ENCODE assay signal across 10 cellular contexts in genomic region chr2:99403524-99403923, GRCh38.
DNase-seq lines count a peak whose midpoint lies in the region; ATAC-seq and TF ChIP-seq lines count a peak whose summit lies in the region.
"Had no signal": no experiment of that assay in that cellular context is flagged by ENCODE, and none has a peak within 500 bp of the region (broad histone marks: within the 10 kb centered on the region; RNA-seq: fewer than 3 reads in every experiment).

No MANE protein-coding gene starts in this region.

- peaks cover 85% of the 10 kb centered on the region for H3K36me3 Mint-ChIP-seq in GM23338 (ENCODE audit: low read depth)
- H3K36me3 Mint-ChIP-seq in glutamatergic neuron (ENCODE audit: unreplicated experiment), result no peaks in the 10 kb centered on the region
- peaks cover 5 to 91% (median 12%) of the 10 kb centered on the region in 3 donors for H3K36me3 Mint-ChIP-seq in naive thymus-derived CD8-positive, alpha-beta T cell

- H3K79me2 ChIP-seq in GM23338 (replicated peaks; ENCODE audit: insufficient read depth) (no peaks in the 10 kb centered on the region), OCI-LY7 (ENCODE audit: insufficient read depth, low read depth, low read length) (no peaks in the 10 kb centered on the region)

- H2AFZ ChIP-seq in GM23338, result no peak overlapping the region
- no peak overlapping the region for H2AFZ ChIP-seq in OCI-LY7 (ENCODE audit: low read length)
- H2AFZ ChIP-seq: neural progenitor cell had no signal

- H3K4me1 ChIP-seq in GM23338 (ENCODE audit: insufficient read depth) (no peaks in the 10 kb centered on the region), OCI-LY7 (ENCODE audit: insufficient read depth, low read length, poor library complexity, severe bottlenecking) (no peaks in the 10 kb centered on the region)
- H3K4me1 ChIP-seq: neural progenitor cell had no signal

- ATAC-seq in GM23338 (peak; percentile 89), GM19455 (IDR thresholded peaks at IDR 0.05; ENCODE audit: unreplicated experiment) (no peak)
- ATAC-seq in naive thymus-derived CD8-positive, alpha-beta T cell, result peak; percentile 49 to 50

- H3K4me1 Mint-ChIP-seq in GM23338 (peaks cover 24% of the 10 kb centered on the region), glutamatergic neuron (ENCODE audit: low read depth, unreplicated experiment) (peaks cover 8% of the 10 kb centered on the region)
- peaks cover 8 to 28% (median 21%) of the 10 kb centered on the region in 4 donors for H3K4me1 Mint-ChIP-seq in naive thymus-derived CD8-positive, alpha-beta T cell

- peak overlapping the region; percentile 45 for H3K4me3 Mint-ChIP-seq in GM23338
- H3K4me3 Mint-ChIP-seq in glutamatergic neuron (ENCODE audit: unreplicated experiment), result no peak overlapping the region
- H3K4me3 Mint-ChIP-seq in naive thymus-derived CD8-positive, alpha-beta T cell, result no peak overlapping the region
- H3K4me3 Mint-ChIP-seq: neural progenitor cell had no signal

- DNase-seq in GM23338 (ENCODE audit: low spot score) (peak; percentile 80), OCI-LY7 (ENCODE audit: low spot score) (no peak), glutamatergic neuron (no peak), NCI-H1092 treated with DMSO at 0.1 percent for 48 hours (lab: John Stamatoyannopoulos, UW) (no peak), T1000 (lab: John Stamatoyannopoulos, UW) (no peak)
- DNase-seq in naive thymus-derived CD8-positive, alpha-beta T cell, result peak in 1 of 10 donors; percentile 8
- DNase-seq: activated effector memory CD4-positive, alpha-beta T cell treated with anti-CD3 and anti-CD28 coated beads, Interleukin-2, amount 50 U/mL, for 16 hours; NCI-H1694 had no signal

- H3K9me3 ChIP-seq in OCI-LY7 (ENCODE audit: low read length), result no peaks in the 10 kb centered on the region

- POLR2A ChIA-PET in OCI-LY7 (lab: Charles Lee), result interaction anchor here (0.5 kb wide), 1 partner anchor 16 kb away, joined by 5 read pairs; no protein-coding TSS in a partner anchor
- POLR2A ChIA-PET in naive thymus-derived CD8-positive, alpha-beta T cell (lab: Charles Lee), result interaction anchor here (0.6 kb wide), 1 partner anchor 13 kb away, joined by 3 read pairs; no protein-coding TSS in a partner anchor

- H3K27ac Mint-ChIP-seq in GM23338 (peak overlapping the region; percentile 82), glutamatergic neuron (ENCODE audit: unreplicated experiment) (peak overlapping the region; percentile 12)
- peak overlapping the region; percentile 48 to 89 (median 70) for H3K27ac Mint-ChIP-seq in naive thymus-derived CD8-positive, alpha-beta T cell

- H3F3A ChIP-seq in GM23338 (replicated peaks; ENCODE audit: low read depth), result no peaks in the 10 kb centered on the region

- H3K4me2 ChIP-seq in GM23338 (no peak overlapping the region), OCI-LY7 (ENCODE audit: low read length) (no peak overlapping the region)
- H3K4me2 ChIP-seq: neural progenitor cell had no signal

- peak overlapping the region; percentile 0; the same call in 1 of the 2 replicates for H3K27ac ChIP-seq in GM23338 (ENCODE audit: low read depth)
- no peak overlapping the region for H3K27ac ChIP-seq in OCI-LY7 (ENCODE audit: low read depth, low read length, poor library complexity, severe bottlenecking)

- H3K9me2 ChIP-seq in GM23338 (ENCODE audit: insufficient read depth) (no peaks in the 10 kb centered on the region), OCI-LY7 (ENCODE audit: insufficient read depth, low read length) (no peaks in the 10 kb centered on the region)

- H3K36me3 ChIP-seq in GM23338 (ENCODE audit: insufficient read depth) (peaks cover 55% of the 10 kb centered on the region), OCI-LY7 (ENCODE audit: insufficient read depth, low read length) (peaks cover 96% of the 10 kb centered on the region)

- H3K4me3 ChIP-seq in GM23338, result no peak overlapping the region
- H3K4me3 ChIP-seq in OCI-LY7 (ENCODE audit: low read depth, low read length, poor library complexity, severe bottlenecking), result no peak overlapping the region
- H3K4me3 ChIP-seq: neural progenitor cell had no signal

- BruUV-seq in OCI-LY7 (replicated peaks; lab: Mats Ljungman, UMichigan), result no TSS peak

- no peaks in the 10 kb centered on the region for H3K9me3 Mint-ChIP-seq in GM23338
- H3K9me3 Mint-ChIP-seq in glutamatergic neuron (ENCODE audit: unreplicated experiment), result peaks cover 4% of the 10 kb centered on the region
- no peaks in the 10 kb centered on the region for H3K9me3 Mint-ChIP-seq in naive thymus-derived CD8-positive, alpha-beta T cell
- H3K9me3 Mint-ChIP-seq: neural progenitor cell had no signal

- intact Hi-C loops in OCI-LY7 (cut with micrococcal nuclease; ENCODE audit: unreplicated experiment), result no loop called here

- CTCF ChIA-PET in OCI-LY7 (lab: Charles Lee; ENCODE audit: unreplicated experiment), result no interaction called here

- H4K20me1 ChIP-seq in GM23338 (replicated peaks; ENCODE audit: insufficient read depth) (no peaks in the 10 kb centered on the region; the same call in 1 of the 2 replicates), OCI-LY7 (ENCODE audit: insufficient read depth, low read length) (no peaks in the 10 kb centered on the region)

- TF ChIP-seq CTCF in GM23338 (conservative IDR thresholded peaks at IDR 0.05; ENCODE audit: low read depth in 2 of 2), result peak; percentile 39 to 48
- TF ChIP-seq CTCF in OCI-LY7 (conservative IDR thresholded peaks at IDR 0.05; ENCODE audit: low read length), result peak; percentile 38; the same call in 1 of the 2 replicates
- no peak for TF ChIP-seq CTCF in glutamatergic neuron (IDR thresholded peaks at IDR 0.05; ENCODE audit: partially characterized antibody, unreplicated experiment)

- H3K27me3 Mint-ChIP-seq in GM23338 (ENCODE audit: insufficient read depth, low read depth, poor library complexity) (peaks cover 11% of the 10 kb centered on the region), glutamatergic neuron (ENCODE audit: unreplicated experiment) (no peaks in the 10 kb centered on the region)
- no peaks in the 10 kb centered on the region for H3K27me3 Mint-ChIP-seq in naive thymus-derived CD8-positive, alpha-beta T cell

- no peaks in the 10 kb centered on the region for H3K27me3 ChIP-seq in GM23338 (ENCODE audit: insufficient read depth)
- H3K27me3 ChIP-seq: neural progenitor cell had no signal

TF ChIP-seq in GM23338, 12 proteins besides CTCF, POLR2A, EP300 and RAD21 (continues in another document):
- TF ChIP-seq NANOG (IDR thresholded peaks at IDR 0.05; ENCODE audit: borderline replicate concordance) (no peak), EZH2 (IDR thresholded peaks at IDR 0.05; ENCODE audit: low read depth, unreplicated experiment) (no peak)
- TF ChIP-seq, protein P1, sequence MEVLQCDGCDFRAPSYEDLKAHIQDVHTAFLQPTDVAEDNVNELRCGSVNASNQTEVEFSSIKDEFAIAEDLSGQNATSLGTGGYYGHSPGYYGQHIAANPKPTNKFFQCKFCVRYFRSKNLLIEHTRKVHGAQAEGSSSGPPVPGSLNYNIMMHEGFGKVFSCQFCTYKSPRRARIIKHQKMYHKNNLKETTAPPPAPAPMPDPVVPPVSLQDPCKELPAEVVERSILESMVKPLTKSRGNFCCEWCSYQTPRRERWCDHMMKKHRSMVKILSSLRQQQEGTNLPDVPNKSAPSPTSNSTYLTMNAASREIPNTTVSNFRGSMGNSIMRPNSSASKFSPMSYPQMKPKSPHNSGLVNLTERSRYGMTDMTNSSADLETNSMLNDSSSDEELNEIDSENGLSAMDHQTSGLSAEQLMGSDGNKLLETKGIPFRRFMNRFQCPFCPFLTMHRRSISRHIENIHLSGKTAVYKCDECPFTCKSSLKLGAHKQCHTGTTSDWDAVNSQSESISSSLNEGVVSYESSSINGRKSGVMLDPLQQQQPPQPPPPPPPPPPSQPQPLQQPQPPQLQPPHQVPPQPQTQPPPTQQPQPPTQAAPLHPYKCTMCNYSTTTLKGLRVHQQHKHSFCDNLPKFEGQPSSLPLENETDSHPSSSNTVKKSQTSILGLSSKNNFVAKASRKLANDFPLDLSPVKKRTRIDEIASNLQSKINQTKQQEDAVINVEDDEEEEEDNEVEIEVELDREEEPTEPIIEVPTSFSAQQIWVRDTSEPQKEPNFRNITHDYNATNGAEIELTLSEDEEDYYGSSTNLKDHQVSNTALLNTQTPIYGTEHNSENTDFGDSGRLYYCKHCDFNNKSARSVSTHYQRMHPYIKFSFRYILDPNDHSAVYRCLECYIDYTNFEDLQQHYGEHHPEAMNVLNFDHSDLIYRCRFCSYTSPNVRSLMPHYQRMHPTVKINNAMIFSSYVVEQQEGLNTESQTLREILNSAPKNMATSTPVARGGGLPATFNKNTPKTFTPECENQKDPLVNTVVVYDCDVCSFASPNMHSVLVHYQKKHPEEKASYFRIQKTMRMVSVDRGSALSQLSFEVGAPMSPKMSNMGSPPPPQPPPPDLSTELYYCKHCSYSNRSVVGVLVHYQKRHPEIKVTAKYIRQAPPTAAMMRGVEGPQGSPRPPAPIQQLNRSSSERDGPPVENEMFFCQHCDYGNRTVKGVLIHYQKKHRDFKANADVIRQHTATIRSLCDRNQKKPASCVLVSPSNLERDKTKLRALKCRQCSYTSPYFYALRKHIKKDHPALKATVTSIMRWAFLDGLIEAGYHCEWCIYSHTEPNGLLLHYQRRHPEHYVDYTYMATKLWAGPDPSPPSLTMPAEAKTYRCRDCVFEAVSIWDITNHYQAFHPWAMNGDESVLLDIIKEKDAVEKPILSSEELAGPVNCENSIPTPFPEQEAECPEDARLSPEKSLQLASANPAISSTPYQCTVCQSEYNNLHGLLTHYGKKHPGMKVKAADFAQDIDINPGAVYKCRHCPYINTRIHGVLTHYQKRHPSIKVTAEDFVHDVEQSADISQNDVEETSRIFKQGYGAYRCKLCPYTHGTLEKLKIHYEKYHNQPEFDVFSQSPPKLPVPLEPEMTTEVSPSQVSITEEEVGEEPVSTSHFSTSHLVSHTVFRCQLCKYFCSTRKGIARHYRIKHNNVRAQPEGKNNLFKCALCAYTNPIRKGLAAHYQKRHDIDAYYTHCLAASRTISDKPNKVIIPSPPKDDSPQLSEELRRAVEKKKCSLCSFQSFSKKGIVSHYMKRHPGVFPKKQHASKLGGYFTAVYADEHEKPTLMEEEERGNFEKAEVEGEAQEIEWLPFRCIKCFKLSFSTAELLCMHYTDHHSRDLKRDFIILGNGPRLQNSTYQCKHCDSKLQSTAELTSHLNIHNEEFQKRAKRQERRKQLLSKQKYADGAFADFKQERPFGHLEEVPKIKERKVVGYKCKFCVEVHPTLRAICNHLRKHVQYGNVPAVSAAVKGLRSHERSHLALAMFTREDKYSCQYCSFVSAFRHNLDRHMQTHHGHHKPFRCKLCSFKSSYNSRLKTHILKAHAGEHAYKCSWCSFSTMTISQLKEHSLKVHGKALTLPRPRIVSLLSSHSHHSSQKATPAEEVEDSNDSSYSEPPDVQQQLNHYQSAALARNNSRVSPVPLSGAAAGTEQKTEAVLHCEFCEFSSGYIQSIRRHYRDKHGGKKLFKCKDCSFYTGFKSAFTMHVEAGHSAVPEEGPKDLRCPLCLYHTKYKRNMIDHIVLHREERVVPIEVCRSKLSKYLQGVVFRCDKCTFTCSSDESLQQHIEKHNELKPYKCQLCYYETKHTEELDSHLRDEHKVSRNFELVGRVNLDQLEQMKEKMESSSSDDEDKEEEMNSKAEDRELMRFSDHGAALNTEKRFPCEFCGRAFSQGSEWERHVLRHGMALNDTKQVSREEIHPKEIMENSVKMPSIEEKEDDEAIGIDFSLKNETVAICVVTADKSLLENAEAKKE (CRISPR knock-in tag; IDR thresholded peaks at IDR 0.05), result no peak

Comparison
In these comparisons a context has a peak if more than half of its experiments do, and no peak if none do; other contexts are left out.
1. H3K27ac Mint-ChIP-seq: peak in every context shown above with its lines; median percentile 82 in GM23338; 70 in naive thymus-derived CD8-positive, alpha-beta T cell; 12 in glutamatergic neuron.